ENCODE assay signal across 8 cellular contexts in genomic region chr1:170126691-170127090, GRCh38. TPM values are rescaled to one million over a fixed set of nuclear protein-coding genes. Genes with fewer than 3 reads are reported as not detected.
DNase-seq lines count a peak whose midpoint lies in the region; ATAC-seq, FAIRE-seq and TF ChIP-seq lines count a peak whose summit lies in the region.

No MANE protein-coding gene starts in this region.

- H3K27ac ChIP-seq in breast epithelium = no peak overlapping the region
- no peak overlapping the region for H3K27ac ChIP-seq in HepG2 (ENCODE audit: extremely low read length, insufficient read depth, low read length)

- POLR2A ChIA-PET in MCF 10A (lab: Yijun Ruan, JAX) (no interaction called here), HepG2 (lab: Yijun Ruan, JAX) (no interaction called here)

- no peaks in the 10 kb centered on the region for H3K36me3 Mint-ChIP-seq in MCF 10A (ENCODE audit: insufficient read depth, unreplicated experiment)
- H3K36me3 Mint-ChIP-seq in type B pancreatic cell = no peaks in the 10 kb centered on the region

- CTCF ChIA-PET in MCF 10A (lab: Yijun Ruan, JAX) (no interaction called here), HepG2 (lab: Yijun Ruan, JAX; ENCODE audit: low intra/inter-chr PET ratio, low total read pairs) (no interaction called here)

- no peaks in the 10 kb centered on the region for H3K27me3 ChIP-seq in breast epithelium
- H3K27me3 ChIP-seq in bronchial epithelial cell (ENCODE audit: control insufficient read depth, insufficient read depth, low read length) = no peaks in the 10 kb centered on the region
- no peaks in the 10 kb centered on the region for H3K27me3 ChIP-seq in HepG2 (ENCODE audit: control insufficient read depth in 1 of 2, insufficient read depth in 2 of 2, low read length in 2 of 2)

- H3K27ac Mint-ChIP-seq in MCF 10A (ENCODE audit: low read depth, unreplicated experiment) = no peak overlapping the region
- H3K27ac Mint-ChIP-seq in type B pancreatic cell = peak overlapping the region; percentile 23

- no peaks in the 10 kb centered on the region for H3K4me1 Mint-ChIP-seq in MCF 10A (ENCODE audit: insufficient read depth, unreplicated experiment)
- H3K4me1 Mint-ChIP-seq in type B pancreatic cell (ENCODE audit: unreplicated experiment) = peaks cover 15% of the 10 kb centered on the region

- peak; percentile 69 for DNase-seq in MCF 10A (ENCODE audit: unreplicated experiment)
- DNase-seq in breast epithelium (ENCODE audit: low spot score in 2 of 2) = no peak
- peak; percentile 70 for DNase-seq in bronchial epithelial cell (ENCODE audit: low read depth)
- no peak for DNase-seq in type B pancreatic cell (ENCODE audit: extremely low spot score, unreplicated experiment)
- no peak for DNase-seq in cerebellar cortex (ENCODE audit: low spot score)
- DNase-seq in HepG2 (ENCODE audit: low spot score) = no peak
- DNase-seq in COR-L47 (lab: John Stamatoyannopoulos, UW) = no peak

- ATAC-seq in HG03060 (IDR thresholded peaks at IDR 0.05; ENCODE audit: low read depth, unreplicated experiment) (peak; percentile 93), HepG2 (no peak)

- H3K4me2 ChIP-seq in HepG2 (ENCODE audit: low read depth, low read length) = no peak overlapping the region

- intact Hi-C loops in MCF 10A (cut with micrococcal nuclease) = no loop called here
- intact Hi-C loops in breast epithelium (cut with DNase I; ENCODE audit: low total_unique reads) = loop anchor here (10.0 kb wide), 1 partner anchor 1392 kb away; no protein-coding TSS in a partner anchor
- intact Hi-C loops in HepG2 (cut with micrococcal nuclease; ENCODE audit: unreplicated experiment) = no loop called here

- no peaks in the 10 kb centered on the region for H3K79me2 ChIP-seq in HepG2 (ENCODE audit: insufficient read depth, low read length)

- H3K4me1 ChIP-seq in breast epithelium (no peaks in the 10 kb centered on the region), HepG2 (ENCODE audit: insufficient read depth, low read length) (no peaks in the 10 kb centered on the region)

- 5% methylated on average over 4 of the region's 4 CpGs for WGBS in HepG2 (ENCODE audit: low lambda C conversion rate)

- TF ChIP-seq CTCF in MCF 10A (IDR thresholded peaks at IDR 0.05; ENCODE audit: unreplicated experiment) (no peak), breast epithelium (IDR thresholded peaks at IDR 0.05) (no peak), bronchial epithelial cell (IDR thresholded peaks at IDR 0.05; ENCODE audit: insufficient read depth, low read length, severe bottlenecking) (no peak), type B pancreatic cell (conservative IDR thresholded peaks at IDR 0.05) (no peak), HepG2 (CRISPR knock-in tag; IDR thresholded peaks at IDR 0.05) (no peak)

- H3K9me3 ChIP-seq in breast epithelium (no peaks in the 10 kb centered on the region), HepG2 (ENCODE audit: low read length) (no peaks in the 10 kb centered on the region)

- H3K36me3 ChIP-seq in breast epithelium = no peaks in the 10 kb centered on the region
- H3K36me3 ChIP-seq in bronchial epithelial cell (ENCODE audit: control insufficient read depth, insufficient read depth, low read length) = no peaks in the 10 kb centered on the region
- H3K36me3 ChIP-seq in HepG2 (replicated peaks in 1 of 2; ENCODE audit: control insufficient read depth in 1 of 2, insufficient read depth in 2 of 2, low read length in 2 of 2) = no peaks in the 10 kb centered on the region

- in situ Hi-C loops in HepG2 (cut with HindIII; ENCODE audit: extremely low pct_ligation_motif_present, low pct_unique_long_range_greater_than_20kb) = no loop called here

- FAIRE-seq in bronchial epithelial cell (lab: Jason Lieb, UNC) (no peak), HepG2 (lab: Jason Lieb, UNC) (no peak)

- H3K4me3 Mint-ChIP-seq in MCF 10A (ENCODE audit: unreplicated experiment) (no peak overlapping the region), type B pancreatic cell (no peak overlapping the region)

- TF ChIP-seq EP300 in HepG2 (IDR thresholded peaks at IDR 0.05; ENCODE audit: low read depth in 2 of 2, low read length in 2 of 2) = no peak
- TF ChIP-seq EP300 in HepG2 (CRISPR knock-in tag; IDR thresholded peaks at IDR 0.05; ENCODE audit: borderline replicate concordance) = no peak

- H3K27me3 Mint-ChIP-seq in MCF 10A (ENCODE audit: insufficient read depth, unreplicated experiment) (no peaks in the 10 kb centered on the region), type B pancreatic cell (no peaks in the 10 kb centered on the region)

- BruUV-seq in MCF 10A (replicated peaks; lab: Mats Ljungman, UMichigan) = no TSS peak
- no TSS peak for BruUV-seq in HepG2 (replicated peaks; lab: Mats Ljungman, UMichigan)

- no peaks in the 10 kb centered on the region for H4K20me1 ChIP-seq in HepG2 (ENCODE audit: insufficient read depth, low read length)

- TF ChIP-seq POLR2A in breast epithelium (IDR thresholded peaks at IDR 0.05) (no peak), HepG2 (IDR thresholded peaks at IDR 0.05; ENCODE audit: insufficient read depth in 1 of 2, low read depth in 2 of 2, low read length in 2 of 2) (no peak)

- no peak overlapping the region for H3K9ac ChIP-seq in HepG2 (ENCODE audit: insufficient read depth, low read depth, low read length)

- H3K9me3 Mint-ChIP-seq in MCF 10A (ENCODE audit: unreplicated experiment) = peaks cover 5% of the 10 kb centered on the region
- H3K9me3 Mint-ChIP-seq in type B pancreatic cell = peaks cover 4% of the 10 kb centered on the region

- no peak for TF ChIP-seq RAD21 in HepG2 (CRISPR knock-in tag; IDR thresholded peaks at IDR 0.05)

- H3K4me3 ChIP-seq in breast epithelium (no peak overlapping the region), bronchial epithelial cell (ENCODE audit: low read depth, low read length) (no peak overlapping the region), HepG2 (replicated peaks in 1 of 3; ENCODE audit: insufficient read depth in 1 of 3, low read depth in 2 of 3, low read length in 3 of 3) (no peak overlapping the region)

- H2AFZ ChIP-seq in HepG2 (ENCODE audit: low read length) = no peak overlapping the region

TF ChIP-seq in HepG2, 621 proteins besides CTCF, POLR2A, EP300 and RAD21 (continues in another document):
- TF ChIP-seq NCOA2 (CRISPR knock-in tag; IDR thresholded peaks at IDR 0.05) (no peak), ZFP90 (CRISPR knock-in tag; IDR thresholded peaks at IDR 0.05; ENCODE audit: borderline replicate concordance) (no peak)

RNA-seq across cellular contexts. Expression of gene NTMT2, which starts 19.1 kb away (rescaled TPM):
- total RNA-seq in MCF 10A (2022) (not detected in 2 replicates), breast epithelium (not detected), bronchial epithelial cell (not detected in 2 replicates), type B pancreatic cell (ENCODE audit: low replicate concordance) (not detected in 2 replicates), HepG2 (2016; rRNA removed; fragmentation: Illumina TruSeq; extraction: Trizol) (not detected in 2 replicates)
- total RNA-seq in HepG2 (2016; cell fraction: cytosol; rRNA removed; fragmentation: Illumina TruSeq; extraction: Trizol; ENCODE audit: low read depth) = not detected in 2 replicates
- not detected in 2 replicates for total RNA-seq in HepG2 (2016; cell fraction: insoluble cytoplasmic fraction; rRNA removed; fragmentation: Illumina TruSeq; extraction: Trizol)
- not detected in 2 replicates for total RNA-seq in HepG2 (2016; cell fraction: membrane; rRNA removed; fragmentation: Illumina TruSeq; extraction: Trizol)
- total RNA-seq in HepG2 (2016; cell fraction: nucleus; rRNA removed; fragmentation: Illumina TruSeq; extraction: Trizol) = not detected in 2 replicates
- not detected in 2 replicates for polyA plus RNA-seq in HepG2 (2011; rRNA removed)
- polyA plus RNA-seq in HepG2 (2011; cell fraction: cytosol; rRNA removed) = 0.05 TPM in 1 of 2 replicates, not detected in the other
- not detected in 2 replicates for polyA plus RNA-seq in HepG2 (2011; cell fraction: nucleus; rRNA removed)
- not detected in 2 replicates for polyA plus RNA-seq in HepG2 (2012)
- not detected in 2 replicates for polyA plus RNA-seq in HepG2 (2016; cell fraction: cytosol; fragmentation: Illumina TruSeq; extraction: Trizol; ENCODE audit: low read depth)
- not detected in 2 replicates for polyA plus RNA-seq in HepG2 (2016; cell fraction: insoluble cytoplasmic fraction; fragmentation: Illumina TruSeq; extraction: Trizol; ENCODE audit: low read depth)
- not detected in 2 replicates for polyA plus RNA-seq in HepG2 (2016; cell fraction: membrane; fragmentation: Illumina TruSeq; extraction: Trizol; ENCODE audit: low read depth)
- polyA plus RNA-seq in HepG2 (2016; cell fraction: nucleus; fragmentation: Illumina TruSeq; extraction: Trizol; ENCODE audit: insufficient read depth, low read depth) = not detected in 2 replicates
- polyA minus RNA-seq in HepG2 (2011; rRNA and poly(A)+ RNA removed; ENCODE audit: low replicate concordance) = not detected in 2 replicates
- polyA minus RNA-seq in HepG2 (2011; cell fraction: cytosol; rRNA and poly(A)+ RNA removed) = not detected in 2 replicates
- not detected in 2 replicates for polyA minus RNA-seq in HepG2 (2011; cell fraction: nucleus; rRNA and poly(A)+ RNA removed)

RNA-seq across cellular contexts. Expression of gene KIFAP3, which starts 52.2 kb away (rescaled TPM):
- total RNA-seq in MCF 10A (2022) = 29.2 and 41.1 TPM in 2 replicates
- 10 to 100 TPM; 29.0 to 41.1 (median 37.7) TPM for total RNA-seq in breast epithelium
- total RNA-seq in bronchial epithelial cell = 11.1 and 15.7 TPM in 2 replicates
- 39.7 and 44.7 TPM in 2 replicates for total RNA-seq in type B pancreatic cell (ENCODE audit: low replicate concordance)
- 10.0 and 13.1 TPM in 2 replicates for total RNA-seq in HepG2 (2016; rRNA removed; fragmentation: Illumina TruSeq; extraction: Trizol)
- total RNA-seq in HepG2 (2016; cell fraction: cytosol; rRNA removed; fragmentation: Illumina TruSeq; extraction: Trizol; ENCODE audit: low read depth) = 5.7 and 6.3 TPM in 2 replicates
- 10.0 and 12.5 TPM in 2 replicates for total RNA-seq in HepG2 (2016; cell fraction: insoluble cytoplasmic fraction; rRNA removed; fragmentation: Illumina TruSeq; extraction: Trizol)
- total RNA-seq in HepG2 (2016; cell fraction: membrane; rRNA removed; fragmentation: Illumina TruSeq; extraction: Trizol) = 4.5 and 5.4 TPM in 2 replicates
- total RNA-seq in HepG2 (2016; cell fraction: nucleus; rRNA removed; fragmentation: Illumina TruSeq; extraction: Trizol) = 9.2 and 9.6 TPM in 2 replicates
- polyA plus RNA-seq in HepG2 (2011; rRNA removed) = 3.2 and 3.4 TPM in 2 replicates
- 1.6 and 2.8 TPM in 2 replicates for polyA plus RNA-seq in HepG2 (2011; cell fraction: cytosol; rRNA removed)
- 1.2 and 1.6 TPM in 2 replicates for polyA plus RNA-seq in HepG2 (2011; cell fraction: nucleus; rRNA removed)
- 5.4 and 6.5 TPM in 2 replicates for polyA plus RNA-seq in HepG2 (2012)
- 0.51 and 0.55 TPM in 2 replicates for polyA plus RNA-seq in HepG2 (2016; cell fraction: cytosol; fragmentation: Illumina TruSeq; extraction: Trizol; ENCODE audit: low read depth)
- polyA plus RNA-seq in HepG2 (2016; cell fraction: insoluble cytoplasmic fraction; fragmentation: Illumina TruSeq; extraction: Trizol; ENCODE audit: low read depth) = 10.5 TPM in 2 replicates
- 0.88 and 0.90 TPM in 2 replicates for polyA plus RNA-seq in HepG2 (2016; cell fraction: membrane; fragmentation: Illumina TruSeq; extraction: Trizol; ENCODE audit: low read depth)
- 5.5 and 5.6 TPM in 2 replicates for polyA plus RNA-seq in HepG2 (2016; cell fraction: nucleus; fragmentation: Illumina TruSeq; extraction: Trizol; ENCODE audit: insufficient read depth, low read depth)
- polyA minus RNA-seq in HepG2 (2011; rRNA and poly(A)+ RNA removed; ENCODE audit: low replicate concordance) = 2.2 and 2.7 TPM in 2 replicates
- 3.5 and 5.5 TPM in 2 replicates for polyA minus RNA-seq in HepG2 (2011; cell fraction: cytosol; rRNA and poly(A)+ RNA removed)
- polyA minus RNA-seq in HepG2 (2011; cell fraction: nucleus; rRNA and poly(A)+ RNA removed) = 11.1 and 12.7 TPM in 2 replicates

Comparison
In these comparisons a context has a peak if more than half of its experiments do, and no peak if none do; other contexts are left out.
1. DNase-seq: peak in MCF 10A (single experiment) and bronchial epithelial cell (single experiment); none in breast epithelium (0 of 2), type B pancreatic cell (single experiment), cerebellar cortex (single experiment), HepG2 (single experiment) and COR-L47 (single experiment).